In the genomic region with DNA sequence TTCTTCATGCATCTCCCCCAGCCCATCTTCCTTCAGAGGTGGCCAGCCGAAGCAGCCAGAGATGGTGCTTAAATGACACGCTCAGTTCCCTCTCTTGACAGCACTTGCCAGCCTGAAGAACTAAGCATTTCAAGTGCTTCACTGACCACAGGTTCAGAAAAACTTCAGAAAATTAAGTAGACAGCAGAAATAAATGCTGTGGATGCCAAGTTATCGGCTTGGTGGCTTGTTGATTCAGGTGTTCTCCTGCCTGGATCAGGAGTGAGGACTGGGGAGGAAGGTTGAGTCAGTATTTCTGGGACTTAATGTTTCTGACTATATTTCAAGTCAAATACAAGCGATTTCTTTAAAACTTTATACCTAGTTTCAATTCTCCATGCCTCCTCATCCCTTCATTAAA, we compare ENCODE assay signal across 22 cellular contexts. TPM values are rescaled to one million over a fixed set of nuclear protein-coding genes. Genes with fewer than 3 reads are reported as not detected.
"Had no signal": no experiment of that assay in that cellular context is flagged by ENCODE, and none has a peak within 500 bp of the region (broad histone marks: within the 10 kb centered on the region; RNA-seq: fewer than 3 reads in every experiment).

No MANE protein-coding gene starts in this region.

- H3K27ac ChIP-seq: RWPE1 had no signal

- DNase-seq: KBM-7; MV-4-11; NCI-H1048; NCI-H1105; NCI-H1417; NCI-H1436 treated with DMSO at 0.1 percent for 48 hours; NCI-H1694; NCI-H187 treated with DMSO at 0.1 percent for 48 hours; NCI-H2029 treated with DMSO at 0.1 percent for 48 hours; NCI-H2171 treated with DMSO at 0.1 percent for 48 hours; NCI-H345; NCI-H446 treated with DMSO at 0.1 percent for 48 hours; NCI-H510A treated with DMSO at 0.1 percent for 48 hours; NCI-H526; NCI-H82; NK-92 treated with Interleukin-12 subunit alpha and Interleukin-12 subunit beta, amount 100 ng/mL, for 24 hours; PC-3; SHP77 had no signal

- ATAC-seq: Panc1, PC-3, SK-N-SH treated with all-trans-retinoic acid at 6 μM for 48 hours had no signal

RNA-seq across cellular contexts. Expression of a gene that starts 58.2 kb away (rescaled TPM):
- total RNA-seq: MCF 10A, PC-3 had no signal
